Comparison of ENCODE assay signal across 9 cellular contexts in the genomic region with DNA sequence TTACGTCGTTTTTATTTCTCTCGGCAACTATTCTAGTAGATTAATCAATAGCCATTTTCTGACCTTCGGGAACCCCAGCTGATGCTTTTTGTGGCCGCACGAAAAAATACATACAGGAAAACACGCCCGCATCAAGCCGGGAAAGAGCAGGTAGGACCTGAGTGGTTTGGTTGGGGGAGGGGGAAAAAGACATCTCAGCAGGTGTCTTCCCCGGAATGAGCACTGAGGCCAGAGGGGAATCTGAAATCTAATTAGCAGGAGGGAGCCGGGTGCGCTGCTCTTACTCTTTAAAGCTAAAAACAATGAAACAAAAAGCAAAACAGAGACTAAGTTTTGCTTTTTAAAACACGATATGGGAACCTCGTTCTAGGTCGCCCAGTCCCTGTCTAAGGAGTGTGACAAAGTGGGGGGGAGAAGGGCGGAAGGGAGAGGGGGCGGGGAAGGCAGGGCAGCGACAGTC. TPM values are rescaled to one million over a fixed set of nuclear protein-coding genes. Genes with fewer than 3 reads are reported as not detected.
DNase-seq lines count a peak whose midpoint lies in the region; ATAC-seq, FAIRE-seq and TF ChIP-seq lines count a peak whose summit lies in the region.
"Had no signal": no experiment of that assay in that cellular context is flagged by ENCODE, and none has a peak within 500 bp of the region (broad histone marks: within the 10 kb centered on the region; RNA-seq: fewer than 3 reads in every experiment).

No MANE protein-coding gene starts in this region.

- no peak for FAIRE-seq in endothelial cell of umbilical vein (lab: Jason Lieb, UNC)
- FAIRE-seq: TTC549 had no signal

- BruUV-seq in endothelial cell of umbilical vein (replicated peaks; lab: Mats Ljungman, UMichigan) (no TSS peak), PC-9 (replicated peaks; lab: Mats Ljungman, UMichigan) (no TSS peak)

- H3K27ac ChIP-seq in KMS-11 (peak overlapping the region; percentile 26; the same call in 1 of the 2 replicates), endothelial cell of umbilical vein (ENCODE audit: insufficient read depth, low read depth, low read length) (no peak overlapping the region), psoas muscle (no peak overlapping the region), PC-9 (no peak overlapping the region)

- H3K36me3 ChIP-seq in KMS-11 (ENCODE audit: insufficient read depth) (no peaks in the 10 kb centered on the region), endothelial cell of umbilical vein (ENCODE audit: control insufficient read depth in 2 of 2, extremely low read depth in 1 of 2, insufficient read depth in 2 of 2, low read length in 2 of 2) (no peaks in the 10 kb centered on the region), psoas muscle (ENCODE audit: insufficient read depth in 1 of 2, low read depth in 1 of 2) (no peaks in the 10 kb centered on the region), PC-9 (ENCODE audit: low read depth) (no peaks in the 10 kb centered on the region)

- no peaks in the 10 kb centered on the region for H3K9me3 ChIP-seq in endothelial cell of umbilical vein (replicated peaks; ENCODE audit: control insufficient read depth, insufficient read depth, low read length)
- no peaks in the 10 kb centered on the region for H3K9me3 ChIP-seq in psoas muscle
- no peaks in the 10 kb centered on the region for H3K9me3 ChIP-seq in PC-9 (ENCODE audit: insufficient read depth, low read depth)

- H3K9ac ChIP-seq in KMS-11 = peak overlapping the region; percentile 60; the same call in 1 of the 2 replicates
- no peak overlapping the region for H3K9ac ChIP-seq in endothelial cell of umbilical vein (replicated peaks; ENCODE audit: extremely low read depth, insufficient read depth, low read length)

- intact Hi-C loops in endothelial cell of umbilical vein (cut with micrococcal nuclease) = loop anchor here (5.0 kb wide), 1 partner anchor 925 kb away; no protein-coding TSS in a partner anchor
- intact Hi-C loops in psoas muscle (cut with DNase I) = loop anchor here in 1 of 2 donors (10.0 kb wide), 1 partner anchor 123 kb away; no protein-coding TSS in a partner anchor
- intact Hi-C loops in PC-9 (cut with micrococcal nuclease; ENCODE audit: unreplicated experiment) = no loop called here

- no peak for TF ChIP-seq POLR2A in endothelial cell of umbilical vein (IDR thresholded peaks at IDR 0.05; ENCODE audit: low read depth, low read length)

- 12% methylated on average over 15 to 18 of the region's 18 CpGs for WGBS in psoas muscle, 3 donors

- CTCF ChIA-PET in endothelial cell of umbilical vein (lab: Charles Lee) (interaction anchor here (1.4 kb wide), 1 partner anchor 8 kb away, joined by 3 read pairs; no protein-coding TSS in a partner anchor), PC-9 (lab: Charles Lee) (interaction anchor here (0.6 kb wide), 1 partner anchor 908 kb away, joined by 3 read pairs; no protein-coding TSS in a partner anchor)

- no peaks in the 10 kb centered on the region for H3F3A ChIP-seq in PC-9 (ENCODE audit: insufficient read depth, low read depth)

- H3K4me3 ChIP-seq in KMS-11 (IDR thresholded peaks at IDR 0.05; ENCODE audit: insufficient read depth, low read depth, low read length) (no peak overlapping the region), endothelial cell of umbilical vein (replicated peaks in 1 of 3; ENCODE audit: insufficient read depth in 1 of 3, low read depth in 1 of 3, low read length in 3 of 3) (peak overlapping the region; percentile 29 to 34 (median 30)), psoas muscle (peak overlapping the region; percentile 76), PC-9 (no peak overlapping the region)

- POLR2A ChIA-PET in endothelial cell of umbilical vein (lab: Charles Lee) = no interaction called here
- POLR2A ChIA-PET in PC-9 (lab: Charles Lee; ENCODE audit: unreplicated experiment) = no interaction called here

- ATAC-seq in psoas muscle (peak in 2 of 4 donors; percentile 37 to 46), GM19351 (IDR thresholded peaks at IDR 0.05; ENCODE audit: unreplicated experiment) (no peak)

- H3K79me2 ChIP-seq in KMS-11 (ENCODE audit: insufficient read depth, low read depth) (no peaks in the 10 kb centered on the region), endothelial cell of umbilical vein (ENCODE audit: control insufficient read depth, insufficient read depth, low read length) (no peaks in the 10 kb centered on the region), PC-9 (ENCODE audit: low read depth) (no peaks in the 10 kb centered on the region)

- DNase-seq in GM20000 (ENCODE audit: low spot score) (peak; percentile 58), endothelial cell of umbilical vein (ENCODE audit: low read depth, low spot score) (no peak), psoas muscle (no peak), PC-9 (no peak), NCI-H526 treated with DMSO at 0.1 percent for 48 hours (lab: John Stamatoyannopoulos, UW) (no peak), NCI-H2227 treated with DMSO at 0.1 percent for 48 hours (lab: John Stamatoyannopoulos, UW) (no peak)

- H3K9me1 ChIP-seq in endothelial cell of umbilical vein (replicated peaks; ENCODE audit: control insufficient read depth, extremely low read depth, insufficient read depth, low read length) = no peaks in the 10 kb centered on the region

- dilution Hi-C loops in endothelial cell of umbilical vein (cut with MboI; ENCODE audit: extremely low pct_ligation_motif_present, low sequenced_read_pairs) = no loop called here

- H3K27me3 ChIP-seq in KMS-11 (ENCODE audit: insufficient read depth, low read depth) (no peaks in the 10 kb centered on the region), endothelial cell of umbilical vein (ENCODE audit: control insufficient read depth in 2 of 2, insufficient read depth in 2 of 2, low read length in 2 of 2) (peaks cover 74 to 100% of the 10 kb centered on the region in 2 experiments), psoas muscle (ENCODE audit: insufficient read depth in 3 of 3, low read length in 2 of 3) (peaks cover 0 to 100% (median 62%) of the 10 kb centered on the region in 3 donors), PC-9 (ENCODE audit: insufficient read depth, low read depth) (peaks cover 4% of the 10 kb centered on the region; the same call in 1 of the 2 replicates)

- peak overlapping the region; percentile 93 for H2AFZ ChIP-seq in KMS-11 (ENCODE audit: low read depth)
- H2AFZ ChIP-seq in endothelial cell of umbilical vein (ENCODE audit: low read depth, low read length) = peak overlapping the region; percentile 73
- H2AFZ ChIP-seq in PC-9 = no peak overlapping the region

- H4K20me1 ChIP-seq in KMS-11 (ENCODE audit: insufficient read depth) (no peaks in the 10 kb centered on the region), endothelial cell of umbilical vein (replicated peaks; ENCODE audit: control insufficient read depth, extremely low read depth, insufficient read depth, low read length) (peaks cover 6% of the 10 kb centered on the region), PC-9 (ENCODE audit: insufficient read depth) (no peaks in the 10 kb centered on the region)

- TF ChIP-seq CTCF in GM20000 (IDR thresholded peaks at IDR 0.05; ENCODE audit: extremely low read depth, missing control alignments) = no peak
- no peak for TF ChIP-seq CTCF in KMS-11 (conservative IDR thresholded peaks at IDR 0.05; ENCODE audit: low read depth, low read length)
- TF ChIP-seq CTCF in endothelial cell of umbilical vein (IDR thresholded peaks at IDR 0.05; ENCODE audit: extremely low read depth in 1 of 2, insufficient read depth in 1 of 2, low read depth in 1 of 2, low read length in 2 of 2) = no peak
- TF ChIP-seq CTCF in psoas muscle (IDR thresholded peaks at IDR 0.05) = no peak
- no peak for TF ChIP-seq CTCF in PC-9 (conservative IDR thresholded peaks at IDR 0.05)

- peaks cover 11% of the 10 kb centered on the region for H3K4me1 ChIP-seq in KMS-11 (ENCODE audit: low read depth, poor library complexity, severe bottlenecking)
- peaks cover 2% of the 10 kb centered on the region for H3K4me1 ChIP-seq in endothelial cell of umbilical vein (ENCODE audit: control insufficient read depth, extremely low read depth, insufficient read depth, low read length)
- peaks cover 15% of the 10 kb centered on the region for H3K4me1 ChIP-seq in psoas muscle
- H3K4me1 ChIP-seq in PC-9 (replicated peaks; ENCODE audit: insufficient read depth) = peaks cover 6% of the 10 kb centered on the region

- no peaks in the 10 kb centered on the region for H3K9me2 ChIP-seq in PC-9 (ENCODE audit: insufficient read depth)

- H3K4me2 ChIP-seq in KMS-11 = peak overlapping the region; percentile 80
- peak overlapping the region; percentile 49 for H3K4me2 ChIP-seq in endothelial cell of umbilical vein (ENCODE audit: insufficient read depth, low read length)
- no peak overlapping the region for H3K4me2 ChIP-seq in PC-9

TF ChIP-seq in endothelial cell of umbilical vein, 7 proteins besides CTCF, POLR2A, EP300 and RAD21:
- no peak for TF ChIP-seq JUN (IDR thresholded peaks at IDR 0.05; ENCODE audit: borderline replicate concordance, insufficient read depth, insufficient read length, low read depth)
- no peak for TF ChIP-seq GATA2 (IDR thresholded peaks at IDR 0.05; ENCODE audit: insufficient read depth, insufficient read length, low read depth, low read length)
- TF ChIP-seq FOS (IDR thresholded peaks at IDR 0.05; ENCODE audit: borderline replicate concordance, insufficient read depth, low read length) = no peak

RNA-seq across cellular contexts. Expression of gene FOXD3, which starts 0.5 kb away (rescaled TPM):
- total RNA-seq in endothelial cell of umbilical vein = not detected in 2 replicates
- not detected in 2 replicates for polyA plus RNA-seq in endothelial cell of umbilical vein
- polyA plus RNA-seq in endothelial cell of umbilical vein (2011; cell fraction: cytosol; rRNA removed) = not detected in 2 replicates
- polyA plus RNA-seq in endothelial cell of umbilical vein (2011; cell fraction: nucleus; rRNA removed) = not detected in 2 replicates
- not detected in 2 replicates for polyA plus RNA-seq in endothelial cell of umbilical vein (2012)
- polyA minus RNA-seq in endothelial cell of umbilical vein = not detected in 2 replicates
- polyA minus RNA-seq in endothelial cell of umbilical vein (2011; cell fraction: cytosol; rRNA and poly(A)+ RNA removed) = not detected
- not detected in 2 replicates for polyA minus RNA-seq in endothelial cell of umbilical vein (2011; cell fraction: nucleus; rRNA and poly(A)+ RNA removed)
- 1 to 10 TPM in 1 of 4 donors, under 1 TPM in 3; 0.56 to 1.2 (median 0.77) TPM for total RNA-seq in psoas muscle
- polyA plus RNA-seq in psoas muscle = under 1 TPM; 0.13 to 0.48 (median 0.24) TPM
- not detected in 2 replicates for total RNA-seq in PC-9 (2021)

RNA-seq across cellular contexts. Expression of gene ALG6, which starts 45.6 kb away (rescaled TPM):
- 14.4 and 17.3 TPM in 2 replicates for total RNA-seq in endothelial cell of umbilical vein
- polyA plus RNA-seq in endothelial cell of umbilical vein = 8.7 and 14.4 TPM in 2 replicates
- 8.1 and 8.8 TPM in 2 replicates for polyA plus RNA-seq in endothelial cell of umbilical vein (2011; cell fraction: cytosol; rRNA removed)
- 26.6 and 37.5 TPM in 2 replicates for polyA plus RNA-seq in endothelial cell of umbilical vein (2011; cell fraction: nucleus; rRNA removed)
- polyA plus RNA-seq in endothelial cell of umbilical vein (2012) = 13.4 and 15.6 TPM in 2 replicates
- polyA minus RNA-seq in endothelial cell of umbilical vein = 9.4 and 12.5 TPM in 2 replicates
- polyA minus RNA-seq in endothelial cell of umbilical vein (2011; cell fraction: cytosol; rRNA and poly(A)+ RNA removed) = 4.8 TPM
- 13.6 and 24.5 TPM in 2 replicates for polyA minus RNA-seq in endothelial cell of umbilical vein (2011; cell fraction: nucleus; rRNA and poly(A)+ RNA removed)
- total RNA-seq in psoas muscle = 1 to 10 TPM; 3.3 to 4.9 (median 4.2) TPM
- polyA plus RNA-seq in psoas muscle = 1 to 10 TPM; 3.5 to 6.9 (median 6.9) TPM
- total RNA-seq in PC-9 (2021) = 11.2 and 14.7 TPM in 2 replicates

Comparison
In these comparisons a context has a peak if more than half of its experiments do, and no peak if none do; other contexts are left out.
1. H3K4me3 ChIP-seq: peak in endothelial cell of umbilical vein (3 of 3) and psoas muscle (single experiment); none in KMS-11 (single experiment) and PC-9 (single experiment).